Comparison of ENCODE assay signal across 16 cellular contexts in the genomic region with DNA sequence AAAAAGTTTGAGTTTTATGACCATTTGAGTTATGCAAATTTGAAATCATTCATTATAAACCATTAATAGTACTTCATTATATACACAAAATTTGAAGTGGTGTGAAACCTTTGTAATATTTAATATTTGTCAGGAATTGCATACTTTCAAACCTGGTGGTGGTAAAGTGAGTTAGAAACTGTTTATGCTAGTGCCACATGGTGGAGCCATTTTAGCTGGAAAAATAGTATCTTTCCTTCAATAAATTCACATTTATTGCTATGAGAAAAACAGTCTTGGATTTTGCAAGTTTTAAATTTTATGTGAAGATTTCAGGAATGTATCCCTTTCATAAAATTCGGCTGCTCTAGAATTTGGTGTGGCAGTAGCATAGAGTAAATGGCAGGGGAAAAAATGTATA. TPM values are rescaled to one million over a fixed set of nuclear protein-coding genes. Genes with fewer than 3 reads are reported as not detected.
DNase-seq lines count a peak whose midpoint lies in the region; ATAC-seq and TF ChIP-seq lines count a peak whose summit lies in the region.
"Had no signal": no experiment of that assay in that cellular context is flagged by ENCODE, and none has a peak within 500 bp of the region (broad histone marks: within the 10 kb centered on the region; RNA-seq: fewer than 3 reads in every experiment).

No MANE protein-coding gene starts in this region.

- no peaks in the 10 kb centered on the region for H3K27me3 Mint-ChIP-seq in stimulated activated memory B cell treated with anti-CD40 and anti-IgM and Interleukin-4, amounts not matched to agents 10 μg/mL and 1 μg/mL and 100 μg/mL, for 72 hours

- TF ChIP-seq CTCF in mammary epithelial cell (conservative IDR thresholded peaks at IDR 0.05 in 1 of 2, IDR thresholded peaks at IDR 0.05 in 1 of 2; ENCODE audit: extremely low read depth in 1 of 2, insufficient read depth in 1 of 2, low read depth in 1 of 2, low read length in 2 of 2) (peak; percentile 20 to 38), breast epithelium (IDR thresholded peaks at IDR 0.05) (no peak), PC-9 (conservative IDR thresholded peaks at IDR 0.05) (peak; percentile 50), fibroblast of mammary gland (conservative IDR thresholded peaks at IDR 0.05; ENCODE audit: control insufficient read depth, insufficient read depth, low read depth, low read length) (peak; percentile 37)

- H3K4me3 Mint-ChIP-seq in stimulated activated memory B cell treated with anti-CD40 and anti-IgM and Interleukin-4, amounts not matched to agents 10 μg/mL and 1 μg/mL and 100 μg/mL, for 72 hours: no peak overlapping the region

- H3K27me3 ChIP-seq in mammary epithelial cell (ENCODE audit: insufficient read depth, low read length): peaks cover 33% of the 10 kb centered on the region
- no peaks in the 10 kb centered on the region for H3K27me3 ChIP-seq in breast epithelium
- no peaks in the 10 kb centered on the region for H3K27me3 ChIP-seq in PC-9 (ENCODE audit: insufficient read depth, low read depth)
- H3K27me3 ChIP-seq: heart right ventricle, pancreas had no signal

- no peaks in the 10 kb centered on the region for H3F3A ChIP-seq in PC-9 (ENCODE audit: insufficient read depth, low read depth)

- peaks cover 13% of the 10 kb centered on the region for H3K4me1 Mint-ChIP-seq in stimulated activated memory B cell treated with anti-CD40 and anti-IgM and Interleukin-4, amounts not matched to agents 10 μg/mL and 1 μg/mL and 100 μg/mL, for 72 hours

- H3K79me2 ChIP-seq in mammary epithelial cell (ENCODE audit: insufficient read depth, low read length): no peaks in the 10 kb centered on the region
- H3K79me2 ChIP-seq in PC-9 (ENCODE audit: low read depth): no peaks in the 10 kb centered on the region

- no peak overlapping the region for H3K27ac ChIP-seq in mammary epithelial cell (ENCODE audit: insufficient read depth, low read depth, low read length)
- H3K27ac ChIP-seq in breast epithelium: no peak overlapping the region
- H3K27ac ChIP-seq in PC-9: no peak overlapping the region
- H3K27ac ChIP-seq: heart right ventricle, left ventricle myocardium inferior, pancreas had no signal

- no peak for ATAC-seq in stimulated activated memory B cell treated with anti-CD40 and anti-IgM and Interleukin-4, amounts not matched to agents 10 μg/mL and 1 μg/mL and 100 μg/mL, for 72 hours
- ATAC-seq in GM18870 (IDR thresholded peaks at IDR 0.05; ENCODE audit: unreplicated experiment): no peak
- ATAC-seq: heart right ventricle, pancreas had no signal

- H3K36me3 Mint-ChIP-seq in stimulated activated memory B cell treated with anti-CD40 and anti-IgM and Interleukin-4, amounts not matched to agents 10 μg/mL and 1 μg/mL and 100 μg/mL, for 72 hours: no peaks in the 10 kb centered on the region

- no peak for TF ChIP-seq POLR2A in breast epithelium (IDR thresholded peaks at IDR 0.05)

- H3K36me3 ChIP-seq in mammary epithelial cell (ENCODE audit: insufficient read depth, low read length) (no peaks in the 10 kb centered on the region), breast epithelium (no peaks in the 10 kb centered on the region), PC-9 (ENCODE audit: low read depth) (no peaks in the 10 kb centered on the region)
- H3K36me3 ChIP-seq: heart right ventricle, left ventricle myocardium inferior, pancreas had no signal

- in situ Hi-C loops in mammary epithelial cell (cut with MboI; ENCODE audit: low sequenced_read_pairs in 2 of 2): no loop called here

- H3K27ac Mint-ChIP-seq in stimulated activated memory B cell treated with anti-CD40 and anti-IgM and Interleukin-4, amounts not matched to agents 10 μg/mL and 1 μg/mL and 100 μg/mL, for 72 hours: no peak overlapping the region

- POLR2A ChIA-PET in PC-9 (lab: Charles Lee; ENCODE audit: unreplicated experiment): no interaction called here

- H3K4me1 ChIP-seq in mammary epithelial cell (ENCODE audit: insufficient read depth, low read length) (no peaks in the 10 kb centered on the region), breast epithelium (no peaks in the 10 kb centered on the region), PC-9 (replicated peaks; ENCODE audit: insufficient read depth) (peaks cover 6% of the 10 kb centered on the region)
- H3K4me1 ChIP-seq: heart right ventricle, left ventricle myocardium inferior, pancreas had no signal

- H3K9me3 ChIP-seq in mammary epithelial cell (replicated peaks; ENCODE audit: insufficient read depth, low read length) (peaks cover 10% of the 10 kb centered on the region), breast epithelium (peaks cover 0 to 4% of the 10 kb centered on the region in 2 donors), PC-9 (ENCODE audit: insufficient read depth, low read depth) (peaks cover 7% of the 10 kb centered on the region; the same call in 1 of the 2 replicates)
- H3K9me3 ChIP-seq: pancreas had no signal

- H3K9me3 Mint-ChIP-seq in stimulated activated memory B cell treated with anti-CD40 and anti-IgM and Interleukin-4, amounts not matched to agents 10 μg/mL and 1 μg/mL and 100 μg/mL, for 72 hours: peaks cover 3% of the 10 kb centered on the region

- H3K4me3 ChIP-seq in mammary epithelial cell (replicated peaks in 1 of 3; ENCODE audit: insufficient read depth in 1 of 3, low read depth in 2 of 3, low read length in 3 of 3) (no peak overlapping the region), breast epithelium (no peak overlapping the region), PC-9 (no peak overlapping the region), fibroblast of mammary gland (ENCODE audit: control insufficient read depth, low read depth, low read length) (no peak overlapping the region)
- H3K4me3 ChIP-seq: heart right ventricle, left ventricle myocardium inferior, pancreas had no signal

- H2AFZ ChIP-seq in mammary epithelial cell (ENCODE audit: low read depth, low read length): no peak overlapping the region
- no peak overlapping the region for H2AFZ ChIP-seq in PC-9

- BruUV-seq in mammary epithelial cell (replicated peaks; lab: Mats Ljungman, UMichigan): no TSS peak
- BruUV-seq in PC-9 (replicated peaks; lab: Mats Ljungman, UMichigan): no TSS peak

- no peaks in the 10 kb centered on the region for H4K20me1 ChIP-seq in mammary epithelial cell (ENCODE audit: insufficient read depth, low read length)
- H4K20me1 ChIP-seq in PC-9 (ENCODE audit: insufficient read depth): no peaks in the 10 kb centered on the region

- H3K9me2 ChIP-seq in PC-9 (ENCODE audit: insufficient read depth): no peaks in the 10 kb centered on the region

- H3K4me2 ChIP-seq in mammary epithelial cell (ENCODE audit: insufficient read depth, low read depth, low read length) (no peak overlapping the region), PC-9 (no peak overlapping the region)

- CTCF ChIA-PET in mammary epithelial cell (lab: Charles Lee; ENCODE audit: low non-redundant PET) (no interaction called here), PC-9 (lab: Charles Lee) (interaction anchor here (0.5 kb wide), 1 partner anchor 525 kb away, joined by 5 read pairs; the partner anchor contains the start of gene CRLF3)

- no peak for DNase-seq in mammary epithelial cell
- no peak for DNase-seq in breast epithelium (ENCODE audit: low spot score in 2 of 2)
- DNase-seq in PC-9: no peak
- peak; percentile 29 for DNase-seq in fibroblast of mammary gland (ENCODE audit: low read depth)
- DNase-seq in SIG-M5 (lab: John Stamatoyannopoulos, UW): no peak
- no peak for DNase-seq in kidney glomerular epithelial cell (lab: John Stamatoyannopoulos, UW)
- DNase-seq: effector CD8-positive, alpha-beta T cell; heart right ventricle; left ventricle myocardium inferior; NCI-H226; pancreas had no signal

- H3K9ac ChIP-seq in mammary epithelial cell (ENCODE audit: insufficient read depth, low read length): no peak overlapping the region

- intact Hi-C loops in mammary epithelial cell (cut with micrococcal nuclease): loop anchor here (2.0 kb wide), 1 partner anchor 38 kb away; no protein-coding TSS in a partner anchor
- intact Hi-C loops in breast epithelium (cut with DNase I; ENCODE audit: low total_unique reads): no loop called here
- intact Hi-C loops in PC-9 (cut with micrococcal nuclease; ENCODE audit: unreplicated experiment): no loop called here

- 89% methylated on average over 1 of the region's 1 CpG for WGBS in mammary epithelial cell (ENCODE audit: low coverage, missing lambda C conversion rate)

- dilution Hi-C loops in mammary epithelial cell (cut with HindIII; ENCODE audit: low sequenced_read_pairs): no loop called here

RNA-seq across cellular contexts. Expression of gene BLMH, which starts 7.3 kb away (rescaled TPM):
- 1 to 10 TPM; 1.0 to 5.8 TPM for total RNA-seq in mammary epithelial cell
- polyA plus RNA-seq in mammary epithelial cell: 1.4 TPM
- polyA minus RNA-seq in mammary epithelial cell: 1.2 TPM
- 10 to 100 TPM; 20.5 to 29.4 (median 21.3) TPM for total RNA-seq in breast epithelium
- total RNA-seq in PC-9 (2021): 20.7 and 23.4 TPM in 2 replicates

RNA-seq across cellular contexts. Expression of gene TMIGD1, which starts 34.9 kb away (rescaled TPM):
- total RNA-seq in mammary epithelial cell (not detected), breast epithelium (1 to 10 TPM in 1 of 3 donors, not detected in 2; 1.6 TPM), PC-9 (2021) (not detected in 2 replicates)
- not detected for polyA plus RNA-seq in mammary epithelial cell
- polyA minus RNA-seq in mammary epithelial cell: not detected
- total RNA-seq: G401, heart right ventricle, left ventricle myocardium inferior, pancreas, urinary bladder had no signal
- polyA plus RNA-seq: adipose tissue, heart right ventricle, pancreas, urinary bladder had no signal

Comparison
In these comparisons a context has a peak if more than half of its experiments do, and no peak if none do; other contexts are left out.
1. CTCF ChIP-seq: peak in mammary epithelial cell (2 of 2), PC-9 (single experiment) and fibroblast of mammary gland (single experiment); none in breast epithelium (0 of 3).